ENCODE assay signal across 9 cellular contexts in genomic region chr5:179828756-179829421, GRCh38. TPM values are rescaled to one million over a fixed set of nuclear protein-coding genes. Genes with fewer than 3 reads are reported as not detected.
DNase-seq lines count a peak whose midpoint lies in the region; ATAC-seq and TF ChIP-seq lines count a peak whose summit lies in the region.
"Had no signal": no experiment of that assay in that cellular context is flagged by ENCODE, and none has a peak within 500 bp of the region (broad histone marks: within the 10 kb centered on the region; RNA-seq: fewer than 3 reads in every experiment).

No MANE protein-coding gene starts in this region.

- H3K9me3 ChIP-seq in T-helper 17 cell (ENCODE audit: control insufficient read depth, low read length, poor library complexity, severe bottlenecking): no peaks in the 10 kb centered on the region
- H3K9me3 ChIP-seq: vagina had no signal

- H3K4me3 ChIP-seq in fibroblast of the aortic adventitia (ENCODE audit: low read depth, low read length): no peak overlapping the region
- H3K4me3 ChIP-seq: vagina had no signal

- peaks cover 43% of the 10 kb centered on the region for H3K4me1 Mint-ChIP-seq in activated T-cell treated with anti-CD3 and anti-CD28 coated beads, Interleukin-2, amount 50 U/mL, for 24 hours (ENCODE audit: low read depth)
- H3K4me1 Mint-ChIP-seq in T-helper 17 cell: peaks cover 14% of the 10 kb centered on the region
- H3K4me1 Mint-ChIP-seq in stimulated activated naive B cell treated with anti-CD40 and anti-IgM and Interleukin-4, amounts not matched to agents 10 μg/mL and 1 μg/mL and 100 μg/mL, for 72 hours: peaks cover 32 to 57% of the 10 kb centered on the region in 2 donors

- peak overlapping the region; percentile 81 for H3K27ac Mint-ChIP-seq in activated T-cell treated with anti-CD3 and anti-CD28 coated beads, Interleukin-2, amount 50 U/mL, for 24 hours
- peak overlapping the region; percentile 90 for H3K27ac Mint-ChIP-seq in T-helper 17 cell
- H3K27ac Mint-ChIP-seq in stimulated activated naive B cell treated with anti-CD40 and anti-IgM and Interleukin-4, amounts not matched to agents 10 μg/mL and 1 μg/mL and 100 μg/mL, for 72 hours: peak overlapping the region; percentile 85

- no peaks in the 10 kb centered on the region for H3K27me3 Mint-ChIP-seq in activated T-cell treated with anti-CD3 and anti-CD28 coated beads, Interleukin-2, amount 50 U/mL, for 24 hours
- no peaks in the 10 kb centered on the region for H3K27me3 Mint-ChIP-seq in T-helper 17 cell
- H3K27me3 Mint-ChIP-seq in stimulated activated naive B cell treated with anti-CD40 and anti-IgM and Interleukin-4, amounts not matched to agents 10 μg/mL and 1 μg/mL and 100 μg/mL, for 72 hours: no peaks in the 10 kb centered on the region

- H3K4me3 Mint-ChIP-seq in activated T-cell treated with anti-CD3 and anti-CD28 coated beads, Interleukin-2, amount 50 U/mL, for 24 hours: no peak overlapping the region
- peak overlapping the region; percentile 31 for H3K4me3 Mint-ChIP-seq in T-helper 17 cell
- no peak overlapping the region for H3K4me3 Mint-ChIP-seq in stimulated activated naive B cell treated with anti-CD40 and anti-IgM and Interleukin-4, amounts not matched to agents 10 μg/mL and 1 μg/mL and 100 μg/mL, for 72 hours

- ATAC-seq in T-helper 17 cell: no peak
- ATAC-seq in stimulated activated naive B cell treated with anti-CD40 and anti-IgM and Interleukin-4, amounts not matched to agents 10 μg/mL and 1 μg/mL and 100 μg/mL, for 72 hours (replicated peaks): no peak
- no peak for ATAC-seq in activated CD4-positive, CD25-positive, alpha-beta regulatory T cell treated with anti-CD3 and anti-CD28 coated beads, Interleukin-2, amount 50 U/mL, for 24 hours
- ATAC-seq in HG02884 (IDR thresholded peaks at IDR 0.05; ENCODE audit: unreplicated experiment): no peak

- no peak for DNase-seq in activated T-cell treated with anti-CD3 and anti-CD28 coated beads, Interleukin-2, amount 50 U/mL, for 24 hours
- DNase-seq in activated T-cell treated with anti-CD3 and anti-CD28 coated beads, Interleukin-2, amount 50 U/mL, for 48 hours: no peak
- DNase-seq in T-helper 17 cell (no peak), fibroblast of the aortic adventitia (ENCODE audit: low read depth) (peak; percentile 5), DMS79 treated with DMSO at 0.1 percent for 48 hours (lab: John Stamatoyannopoulos, UW) (no peak)
- no peak for DNase-seq in stimulated activated naive B cell treated with anti-CD40 and anti-IgM and Interleukin-4, amounts not matched to agents 10 μg/mL and 1 μg/mL and 100 μg/mL, for 72 hours

- peaks cover 99% of the 10 kb centered on the region for H3K36me3 Mint-ChIP-seq in activated T-cell treated with anti-CD3 and anti-CD28 coated beads, Interleukin-2, amount 50 U/mL, for 24 hours (ENCODE audit: low read depth)
- peaks cover 10% of the 10 kb centered on the region for H3K36me3 Mint-ChIP-seq in T-helper 17 cell (ENCODE audit: low read depth)
- peaks cover 80 to 88% of the 10 kb centered on the region in 2 donors for H3K36me3 Mint-ChIP-seq in stimulated activated naive B cell treated with anti-CD40 and anti-IgM and Interleukin-4, amounts not matched to agents 10 μg/mL and 1 μg/mL and 100 μg/mL, for 72 hours

- H3K9me3 Mint-ChIP-seq in activated T-cell treated with anti-CD3 and anti-CD28 coated beads, Interleukin-2, amount 50 U/mL, for 24 hours: no peaks in the 10 kb centered on the region
- H3K9me3 Mint-ChIP-seq in stimulated activated naive B cell treated with anti-CD40 and anti-IgM and Interleukin-4, amounts not matched to agents 10 μg/mL and 1 μg/mL and 100 μg/mL, for 72 hours: no peaks in the 10 kb centered on the region

- TF ChIP-seq CTCF in fibroblast of the aortic adventitia (IDR thresholded peaks at IDR 0.05; ENCODE audit: insufficient read depth, low read length): no peak

RNA-seq across cellular contexts. Expression of gene SQSTM1, which starts 8.2 kb away (rescaled TPM):
- total RNA-seq in T-helper 17 cell (100 to 1,000 TPM; 446 to 548 TPM), fibroblast of the aortic adventitia (ENCODE audit: low replicate concordance) (596 and 1,869 TPM in 2 replicates)

RNA-seq across cellular contexts. Expression of gene MGAT4B, which starts 22.2 kb away (rescaled TPM):
- 100 to 1,000 TPM; 137 to 168 TPM for total RNA-seq in T-helper 17 cell
- 106 and 141 TPM in 2 replicates for total RNA-seq in fibroblast of the aortic adventitia (ENCODE audit: low replicate concordance)

RNA-seq across cellular contexts. Expression of gene MRNIP, which starts 29.7 kb away (rescaled TPM):
- total RNA-seq in T-helper 17 cell: 10 to 100 TPM; 32.5 to 36.8 TPM
- total RNA-seq in fibroblast of the aortic adventitia (ENCODE audit: low replicate concordance): 3.5 and 11.0 TPM in 2 replicates

RNA-seq across cellular contexts. Expression of gene LTC4S, which starts 35.1 kb away (rescaled TPM):
- total RNA-seq in T-helper 17 cell (1 to 10 TPM; 6.4 to 6.8 TPM), fibroblast of the aortic adventitia (ENCODE audit: low replicate concordance) (1.5 and 3.3 TPM in 2 replicates)
